ENCODE assay signal across 1 cellular context in the genomic region with DNA sequence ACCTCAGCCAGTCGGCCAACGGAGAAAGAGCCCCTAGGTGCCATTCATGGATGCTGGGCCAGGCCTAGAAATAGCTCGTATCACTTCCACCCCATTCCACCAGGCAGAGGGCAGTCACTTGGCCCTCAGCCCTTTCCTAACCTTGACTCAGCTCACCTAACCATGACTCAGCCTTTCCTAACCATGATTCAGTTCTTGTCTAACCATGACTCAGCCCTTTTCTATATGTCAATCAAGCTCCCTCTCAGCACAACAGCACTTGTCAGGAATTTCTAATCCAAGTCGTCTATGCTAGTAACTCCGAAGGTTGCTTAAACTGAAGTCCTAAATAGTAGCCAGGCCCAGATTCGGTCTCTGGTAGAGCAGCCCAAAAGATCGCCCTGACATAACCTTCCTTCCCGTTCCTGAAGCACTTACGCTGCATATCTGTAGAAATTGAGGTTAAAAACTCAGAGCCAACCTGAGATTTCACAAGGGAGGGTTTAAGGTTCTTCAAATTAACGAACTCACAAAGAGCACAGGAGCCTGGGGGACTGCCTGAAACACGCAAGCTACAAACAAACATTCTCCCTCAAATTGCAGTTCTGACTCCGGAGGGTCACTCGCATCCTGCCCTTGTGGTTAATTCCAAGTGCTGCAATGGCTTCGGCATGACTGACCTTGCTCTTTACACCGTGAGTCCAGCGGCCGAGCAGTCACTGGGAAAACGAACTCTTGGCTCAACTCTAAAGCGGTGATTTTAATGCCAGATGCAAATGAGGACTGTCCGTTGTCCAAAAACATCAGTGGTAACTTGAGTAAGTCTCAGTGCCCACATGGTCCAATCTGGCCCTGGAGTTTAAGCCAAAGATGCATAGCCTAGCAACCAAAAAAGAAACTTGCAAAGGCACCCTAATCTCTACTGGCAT.
TF ChIP-seq lines count a peak whose summit lies in the region.

No MANE protein-coding gene starts in this region.

TF ChIP-seq in H1, 55 proteins besides CTCF, POLR2A, EP300 and RAD21 (continued from another document):
- no peak for TF ChIP-seq RFX5 (IDR thresholded peaks at IDR 0.05; ENCODE audit: borderline replicate concordance, low read depth, low read length)
- no peak for TF ChIP-seq POLR2AphosphoS5 (IDR thresholded peaks at IDR 0.05; ENCODE audit: low read depth, low read length)
- no peak for TF ChIP-seq YY1 (IDR thresholded peaks at IDR 0.05; ENCODE audit: low read depth, low read length)
- no peak for TF ChIP-seq RNF2 (IDR thresholded peaks at IDR 0.05; ENCODE audit: borderline replicate concordance, low read depth, low read length, missing control alignments, poor library complexity, severe bottlenecking)
